34 cellular contexts compared by ENCODE assay signal in genomic region chr12:125164541-125164940, GRCh38. TPM values are rescaled to one million over a fixed set of nuclear protein-coding genes. Genes with fewer than 3 reads are reported as not detected.
"Had no signal": no experiment of that assay in that cellular context is flagged by ENCODE, and none has a peak within 500 bp of the region (broad histone marks: within the 10 kb centered on the region; RNA-seq: fewer than 3 reads in every experiment).

No MANE protein-coding gene starts in this region.

- H3K9me3 Mint-ChIP-seq: activated CD4-positive, alpha-beta memory T cell treated with anti-CD3 and anti-CD28 coated beads, Interleukin-2, amount 10 ng/mL, durations not matched to agents 7 days and 5 days; activated CD4-positive, alpha-beta T cell treated with anti-CD3 and anti-CD28 coated beads, Interleukin-2, amount 10 ng/mL, durations not matched to agents 7 days and 5 days; activated naive CD4-positive, alpha-beta T cell treated with anti-CD3 and anti-CD28 coated beads, Interleukin-2, amount 10 ng/mL, durations not matched to agents 7 days and 5 days; activated naive CD4-positive, alpha-beta T cell treated with anti-CD3 and anti-CD28 coated beads, Interleukin-2, amount 50 U/mL, for 24 hours; activated naive CD8-positive, alpha-beta T cell treated with anti-CD3 and anti-CD28 coated beads, Interleukin-2, amount 10 ng/mL, durations not matched to agents 7 days and 5 days; activated naive CD8-positive, alpha-beta T cell treated with anti-CD3 and anti-CD28 coated beads, Interleukin-2, amount 50 U/mL, for 24 hours; activated T-cell treated with anti-CD3 and anti-CD28 coated beads, Interleukin-2, amount 50 U/mL, for 24 hours; activated T-helper 2 cell treated with anti-CD3 and anti-CD28 coated beads, Interferon-gamma antibody, Interleukin-2, Interleukin-4, amounts not matched to agents 10 μg/mL and 5 μg/mL and 100 μg/mL, durations not matched to agents 14 hours and 24 hours and 36 hours; T-helper 1 cell treated with Interleukin-12 subunit alpha and Interleukin-12 subunit beta and Interleukin-4 antibody, amounts not matched to agents 30 μg/mL and 1 μg/mL, for 36 hours; T-helper 2 cell treated with Interferon-gamma antibody and Interleukin-4, amounts not matched to agents 5 μg/mL and 100 μg/mL, for 36 hours had no signal

- H3K4me3 Mint-ChIP-seq: activated CD4-positive, alpha-beta memory T cell treated with anti-CD3 and anti-CD28 coated beads, Interleukin-2, amount 10 ng/mL, durations not matched to agents 7 days and 5 days; activated CD4-positive, alpha-beta T cell treated with anti-CD3 and anti-CD28 coated beads for 36 hours; activated CD4-positive, alpha-beta T cell treated with anti-CD3 and anti-CD28 coated beads, Interleukin-2, amount 10 ng/mL, durations not matched to agents 7 days and 5 days; activated CD8-positive, alpha-beta memory T cell treated with anti-CD3 and anti-CD28 coated beads, Interleukin-2, amount 10 ng/mL, durations not matched to agents 7 days and 5 days; activated CD8-positive, alpha-beta T cell treated with anti-CD3 and anti-CD28 coated beads, Interleukin-2, amount 10 ng/mL, durations not matched to agents 7 days and 5 days; activated naive CD4-positive, alpha-beta T cell treated with anti-CD3 and anti-CD28 coated beads, Interleukin-2, amount 10 ng/mL, durations not matched to agents 7 days and 5 days; activated naive CD4-positive, alpha-beta T cell treated with anti-CD3 and anti-CD28 coated beads, Interleukin-2, amount 50 U/mL, for 24 hours; activated naive CD8-positive, alpha-beta T cell; activated naive CD8-positive, alpha-beta T cell treated with anti-CD3 and anti-CD28 coated beads, Interleukin-2, amount 10 ng/mL, durations not matched to agents 7 days and 5 days; activated naive CD8-positive, alpha-beta T cell treated with anti-CD3 and anti-CD28 coated beads, Interleukin-2, amount 50 U/mL, for 24 hours; activated T-cell treated with anti-CD3 and anti-CD28 coated beads, Interleukin-2, amount 50 U/mL, for 24 hours; brain; T-helper 1 cell treated with Interleukin-12 subunit alpha and Interleukin-12 subunit beta and Interleukin-4 antibody, amounts not matched to agents 30 μg/mL and 1 μg/mL, for 36 hours; T-helper 2 cell treated with Interferon-gamma antibody and Interleukin-4, amounts not matched to agents 5 μg/mL and 100 μg/mL, for 36 hours; WTC11 had no signal

- H3K27ac Mint-ChIP-seq: activated CD4-positive, alpha-beta memory T cell treated with anti-CD3 and anti-CD28 coated beads, Interleukin-2, amount 10 ng/mL, durations not matched to agents 7 days and 5 days; activated CD4-positive, alpha-beta T cell treated with anti-CD3 and anti-CD28 coated beads for 36 hours; activated CD4-positive, alpha-beta T cell treated with anti-CD3 and anti-CD28 coated beads, Interleukin-2, amount 10 ng/mL, durations not matched to agents 7 days and 5 days; activated CD8-positive, alpha-beta memory T cell treated with anti-CD3 and anti-CD28 coated beads, Interleukin-2, amount 10 ng/mL, durations not matched to agents 7 days and 5 days; activated CD8-positive, alpha-beta T cell treated with anti-CD3 and anti-CD28 coated beads, Interleukin-2, amount 10 ng/mL, durations not matched to agents 7 days and 5 days; activated naive CD4-positive, alpha-beta T cell treated with anti-CD3 and anti-CD28 coated beads, Interleukin-2, amount 10 ng/mL, durations not matched to agents 7 days and 5 days; activated naive CD4-positive, alpha-beta T cell treated with anti-CD3 and anti-CD28 coated beads, Interleukin-2, amount 50 U/mL, for 24 hours; activated naive CD8-positive, alpha-beta T cell; activated naive CD8-positive, alpha-beta T cell treated with anti-CD3 and anti-CD28 coated beads, Interleukin-2, amount 10 ng/mL, durations not matched to agents 7 days and 5 days; activated naive CD8-positive, alpha-beta T cell treated with anti-CD3 and anti-CD28 coated beads, Interleukin-2, amount 50 U/mL, for 24 hours; activated T-cell treated with anti-CD3 and anti-CD28 coated beads, Interleukin-2, amount 50 U/mL, for 24 hours; activated T-helper 2 cell treated with anti-CD3 and anti-CD28 coated beads, Interferon-gamma antibody, Interleukin-2, Interleukin-4, amounts not matched to agents 10 μg/mL and 5 μg/mL and 100 μg/mL, durations not matched to agents 14 hours and 24 hours and 36 hours; T-helper 1 cell treated with Interleukin-12 subunit alpha and Interleukin-12 subunit beta and Interleukin-4 antibody, amounts not matched to agents 30 μg/mL and 1 μg/mL, for 36 hours; T-helper 2 cell treated with Interferon-gamma antibody and Interleukin-4, amounts not matched to agents 5 μg/mL and 100 μg/mL, for 36 hours; WTC11 had no signal

- H3K4me1 Mint-ChIP-seq: activated CD4-positive, alpha-beta memory T cell treated with anti-CD3 and anti-CD28 coated beads, Interleukin-2, amount 10 ng/mL, durations not matched to agents 7 days and 5 days; activated CD4-positive, alpha-beta T cell treated with anti-CD3 and anti-CD28 coated beads for 36 hours; activated CD4-positive, alpha-beta T cell treated with anti-CD3 and anti-CD28 coated beads, Interleukin-2, amount 10 ng/mL, durations not matched to agents 7 days and 5 days; activated CD8-positive, alpha-beta memory T cell treated with anti-CD3 and anti-CD28 coated beads, Interleukin-2, amount 10 ng/mL, durations not matched to agents 7 days and 5 days; activated naive CD4-positive, alpha-beta T cell treated with anti-CD3 and anti-CD28 coated beads, Interleukin-2, amount 10 ng/mL, durations not matched to agents 7 days and 5 days; activated naive CD4-positive, alpha-beta T cell treated with anti-CD3 and anti-CD28 coated beads, Interleukin-2, amount 50 U/mL, for 24 hours; activated naive CD8-positive, alpha-beta T cell treated with anti-CD3 and anti-CD28 coated beads, Interleukin-2, amount 10 ng/mL, durations not matched to agents 7 days and 5 days; activated naive CD8-positive, alpha-beta T cell treated with anti-CD3 and anti-CD28 coated beads, Interleukin-2, amount 50 U/mL, for 24 hours had no signal

- ATAC-seq: activated CD4-positive, alpha-beta T cell treated with anti-CD3 and anti-CD28 coated beads for 36 hours; activated CD4-positive, CD25-positive, alpha-beta regulatory T cell treated with anti-CD3 and anti-CD28 coated beads, Interleukin-2, amount 50 U/mL, for 24 hours; activated CD8-positive, alpha-beta memory T cell treated with anti-CD3 and anti-CD28 coated beads, Interleukin-2, amount 10 ng/mL, durations not matched to agents 7 days and 5 days; activated CD8-positive, alpha-beta T cell treated with anti-CD3 and anti-CD28 coated beads, Interleukin-2, amount 10 ng/mL, durations not matched to agents 7 days and 5 days; activated naive CD8-positive, alpha-beta T cell treated with anti-CD3 and anti-CD28 coated beads, Interleukin-2, amount 50 U/mL, for 24 hours; WTC11 had no signal

- H3K27me3 Mint-ChIP-seq: activated CD4-positive, alpha-beta memory T cell treated with anti-CD3 and anti-CD28 coated beads, Interleukin-2, amount 10 ng/mL, durations not matched to agents 7 days and 5 days; activated CD4-positive, alpha-beta T cell treated with anti-CD3 and anti-CD28 coated beads, Interleukin-2, amount 10 ng/mL, durations not matched to agents 7 days and 5 days; activated naive CD8-positive, alpha-beta T cell treated with anti-CD3 and anti-CD28 coated beads, Interleukin-2, amount 50 U/mL, for 24 hours had no signal

- DNase-seq: activated CD4-positive, alpha-beta memory T cell treated with anti-CD3 and anti-CD28 coated beads, Interleukin-2, amount 10 ng/mL, durations not matched to agents 7 days and 5 days; activated CD4-positive, alpha-beta T cell treated with anti-CD3 and anti-CD28 coated beads for 1 hour; activated CD4-positive, alpha-beta T cell treated with anti-CD3 and anti-CD28 coated beads for 36 hours; activated CD4-positive, alpha-beta T cell treated with anti-CD3 and anti-CD28 coated beads for 48 hours; activated CD4-positive, alpha-beta T cell treated with anti-CD3 and anti-CD28 coated beads, Interleukin-2, amount 10 ng/mL, durations not matched to agents 7 days and 5 days; activated CD4-positive, alpha-beta T cell treated with anti-CD3 and anti-CD28 coated beads, Interleukin-2, amount 50 U/mL, for 48 hours; activated CD4-positive, CD25-positive, alpha-beta regulatory T cell; activated CD8-positive, alpha-beta memory T cell treated with anti-CD3 and anti-CD28 coated beads for 24 hours; activated CD8-positive, alpha-beta memory T cell treated with anti-CD3 and anti-CD28 coated beads, Interleukin-2, amount 10 ng/mL, durations not matched to agents 7 days and 5 days; activated CD8-positive, alpha-beta memory T cell treated with anti-CD3 and anti-CD28 coated beads, Interleukin-2, amount 50 U/mL, for 48 hours; activated CD8-positive, alpha-beta T cell treated with anti-CD3 and anti-CD28 coated beads, Interleukin-2, amount 10 ng/mL, durations not matched to agents 7 days and 5 days; activated effector memory CD4-positive, alpha-beta T cell treated with Interleukin-2 at 50 U/mL for 16 hours; activated gamma-delta T cell; activated naive CD4-positive, alpha-beta T cell treated with anti-CD3 and anti-CD28 coated beads, Interleukin-2, amount 10 ng/mL, durations not matched to agents 7 days and 5 days; activated naive CD4-positive, alpha-beta T cell treated with Interleukin-2 at 50 U/mL for 16 hours; activated naive CD8-positive, alpha-beta T cell treated with anti-CD3 and anti-CD28 coated beads, Interleukin-2, amount 10 ng/mL, durations not matched to agents 7 days and 5 days; activated naive CD8-positive, alpha-beta T cell treated with anti-CD3 and anti-CD28 coated beads, Interleukin-2, amount 50 U/mL, for 24 hours; activated T-cell treated with anti-CD3 and anti-CD28 coated beads, Interleukin-2, amount 50 U/mL, for 24 hours; activated T-cell treated with anti-CD3 and anti-CD28 coated beads, Interleukin-2, amount 50 U/mL, for 48 hours; amygdala; anterior cingulate cortex; central memory CD4-positive, alpha-beta T cell; T-helper 1 cell; T-helper 2 cell; T-helper 9 cell; WERI-Rb-1 had no signal

RNA-seq across cellular contexts. Expression of gene TMEM132B, which starts 21.6 kb away (rescaled TPM):
- total RNA-seq: activated CD4-positive, alpha-beta memory T cell treated with anti-CD3 and anti-CD28 coated beads, Interleukin-2, amount 10 ng/mL, durations not matched to agents 7 days and 5 days; activated CD4-positive, alpha-beta T cell treated with anti-CD3 and anti-CD28 coated beads for 36 hours; activated CD4-positive, alpha-beta T cell treated with anti-CD3 and anti-CD28 coated beads, Interleukin-2, amount 10 ng/mL, durations not matched to agents 7 days and 5 days; activated CD8-positive, alpha-beta memory T cell treated with anti-CD3 and anti-CD28 coated beads, Interleukin-2, amount 10 ng/mL, durations not matched to agents 7 days and 5 days; activated CD8-positive, alpha-beta T cell treated with anti-CD3 and anti-CD28 coated beads, Interleukin-2, amount 10 ng/mL, durations not matched to agents 7 days and 5 days; activated naive CD8-positive, alpha-beta T cell treated with anti-CD3 and anti-CD28 coated beads, Interleukin-2, amount 10 ng/mL, durations not matched to agents 7 days and 5 days; activated T-helper 2 cell treated with anti-CD3 and anti-CD28 coated beads, Interferon-gamma antibody, Interleukin-2, Interleukin-4, amounts not matched to agents 10 μg/mL and 5 μg/mL and 100 μg/mL, durations not matched to agents 14 hours and 24 hours and 36 hours had no signal
